In genomic region chr17:30824002-30824355, GRCh38 we compare ENCODE assay signal across 8 cellular contexts. TPM values are rescaled to one million over a fixed set of nuclear protein-coding genes. Genes with fewer than 3 reads are reported as not detected.
DNase-seq lines count a peak whose midpoint lies in the region; ATAC-seq, FAIRE-seq and TF ChIP-seq lines count a peak whose summit lies in the region.

No MANE protein-coding gene starts in this region.

- SMC1A ChIA-PET in GM12878 (lab: Charles Lee; ENCODE audit: uncharacterized antibody, unreplicated experiment): interaction anchor here (0.7 to 4.2 kb wide), 8 partner anchors 9 to 347 kb away, joined by 3 to 30 read pairs (median 3); no protein-coding TSS in a partner anchor

- RAD21 ChIA-PET in GM12878 (lab: Charles Lee; ENCODE audit: unreplicated experiment): interaction anchor here (0.9 to 3.4 kb wide), 8 partner anchors 11 to 348 kb away, joined by 3 to 35 read pairs (median 4); partner anchors contain the start of gene GOSR1

- peak overlapping the region; percentile 88 for H3K9ac ChIP-seq in GM12878 (ENCODE audit: control insufficient read depth, insufficient read depth, low read length)

- H3K9me3 ChIP-seq in A549: no peaks in the 10 kb centered on the region
- H3K9me3 ChIP-seq in GM12878 (replicated peaks; ENCODE audit: control insufficient read depth, insufficient read depth, low read length): no peaks in the 10 kb centered on the region

- CTCF ChIA-PET in A549 (lab: Yijun Ruan, JAX) (interaction anchor here (0.8 to 4.3 kb wide), 11 partner anchors 9 to 893 kb away, joined by 3 to 43 read pairs (median 6); no protein-coding TSS in a partner anchor), GM12878 (lab: Yijun Ruan, JAX) (interaction anchor here (0.9 to 9.3 kb wide), 13 partner anchors 9 to 483 kb away, joined by 3 to 145 read pairs (median 5); no protein-coding TSS in a partner anchor)

- peak overlapping the region; percentile 88 to 97 for H3K27ac ChIP-seq in A549
- peak overlapping the region; percentile 84 for H3K27ac ChIP-seq in GM12878 (ENCODE audit: control insufficient read depth, insufficient read depth)

- no peak for FAIRE-seq in A549 (lab: Jason Lieb, UNC)
- no peak for FAIRE-seq in GM12878 (lab: Jason Lieb, UNC)

- in situ Hi-C loops in GM13977 (cut with MboI; ENCODE audit: low pct_unique_long_range_greater_than_20kb, low sequenced_read_pairs, unreplicated experiment) (no loop called here), GM12878 (cut with MboI) (no loop called here)

- DNase-seq in A549 (ENCODE audit: low read depth in 1 of 2, low spot score in 1 of 2) (peak in 1 of 2 experiments; percentile 64), GM13977 (ENCODE audit: low spot score) (peak; percentile 53), NCI-H748 (lab: John Stamatoyannopoulos, UW; ENCODE audit: unreplicated experiment) (peak; percentile 53), GM12878 (ENCODE audit: low read depth, low spot score) (no peak), iPS-NIHi11 (ENCODE audit: low spot score) (peak; percentile 62), SK-N-DZ (ENCODE audit: low spot score) (no peak)

- peaks cover 53% of the 10 kb centered on the region for H3K4me1 Mint-ChIP-seq in stimulated activated memory B cell treated with anti-CD40 and anti-IgM and Interleukin-4, amounts not matched to agents 10 μg/mL and 1 μg/mL and 100 μg/mL, for 72 hours

- no peaks in the 10 kb centered on the region for H4K20me1 ChIP-seq in GM12878 (ENCODE audit: control insufficient read depth, insufficient read depth)

- H3K36me3 ChIP-seq in GM12878 (ENCODE audit: control insufficient read depth in 2 of 2, insufficient read depth in 2 of 2, low read length in 1 of 2): peaks cover 0 to 4% of the 10 kb centered on the region in 2 experiments; a peak in 1 of 4 replicates

- TF ChIP-seq CTCF in A549 (IDR thresholded peaks at IDR 0.05) (no peak), GM13977 (IDR thresholded peaks at IDR 0.05; ENCODE audit: extremely low read depth, insufficient read depth, missing control alignments) (no peak), GM12878 (IDR thresholded peaks at IDR 0.05 in 2 of 3, conservative IDR thresholded peaks at IDR 0.05 in 1 of 3; ENCODE audit: control insufficient read depth in 2 of 3, extremely low read depth in 1 of 3, insufficient read depth in 1 of 3, low read depth in 3 of 3, low read length in 3 of 3) (no peak)

- H3K4me1 ChIP-seq in A549 (peaks cover 23% of the 10 kb centered on the region), GM12878 (ENCODE audit: control insufficient read depth, insufficient read depth, low read length) (peaks cover 15% of the 10 kb centered on the region)

- peaks cover 2% of the 10 kb centered on the region for H3K36me3 Mint-ChIP-seq in stimulated activated memory B cell treated with anti-CD40 and anti-IgM and Interleukin-4, amounts not matched to agents 10 μg/mL and 1 μg/mL and 100 μg/mL, for 72 hours

- H3K4me2 ChIP-seq in A549: peak overlapping the region; percentile 80
- H3K4me2 ChIP-seq in GM12878 (ENCODE audit: control insufficient read depth, insufficient read depth): peak overlapping the region; percentile 77

- 1% methylated on average over 11 of the region's 11 CpGs for WGBS in A549 (ENCODE audit: missing lambda C conversion rate)
- 0% methylated on average over 8 of the region's 11 CpGs for WGBS in GM12878 (ENCODE audit: insufficient coverage, insufficient replicate concordance, low lambda C conversion rate, missing lambda C conversion rate)

- TF ChIP-seq EP300 in A549 (IDR thresholded peaks at IDR 0.05): no peak
- TF ChIP-seq EP300 in GM12878 (IDR thresholded peaks at IDR 0.05; ENCODE audit: borderline replicate concordance in 1 of 2, control insufficient read depth in 1 of 2, low read depth in 2 of 2, low read length in 2 of 2): no peak

- BruUV-seq in GM12878 (replicated peaks; lab: Mats Ljungman, UMichigan): no TSS peak

- POLR2A ChIA-PET in A549 (lab: Yijun Ruan, JAX): interaction anchor here (1.0 to 1.8 kb wide), 3 partner anchors 13 to 147 kb away, joined by 3 to 5 read pairs (median 4); partner anchors contain the start of gene RNF135
- POLR2A ChIA-PET in GM12878 (lab: Charles Lee): interaction anchor here (0.7 to 2.7 kb wide), 8 partner anchors 11 to 706 kb away, joined by 3 to 19 read pairs (median 4); no protein-coding TSS in a partner anchor

- H3K27me3 ChIP-seq in GM12878 (replicated peaks in 1 of 2; ENCODE audit: control insufficient read depth in 2 of 2, insufficient read depth in 2 of 2, low read length in 1 of 2): no peaks in the 10 kb centered on the region

- peak overlapping the region; percentile 80 for H3K27ac Mint-ChIP-seq in stimulated activated memory B cell treated with anti-CD40 and anti-IgM and Interleukin-4, amounts not matched to agents 10 μg/mL and 1 μg/mL and 100 μg/mL, for 72 hours

- ATAC-seq in A549 (peak; percentile 51 to 53), GM12878 (peak; percentile 25), HG02852 (IDR thresholded peaks at IDR 0.05; ENCODE audit: unreplicated experiment) (no peak)
- ATAC-seq in stimulated activated memory B cell treated with anti-CD40 and anti-IgM and Interleukin-4, amounts not matched to agents 10 μg/mL and 1 μg/mL and 100 μg/mL, for 72 hours: peak; percentile 18

- TF ChIP-seq RAD21 in A549 (conservative IDR thresholded peaks at IDR 0.05 in 1 of 2, IDR thresholded peaks at IDR 0.05 in 1 of 2): no peak
- TF ChIP-seq RAD21 in GM12878 (IDR thresholded peaks at IDR 0.05; ENCODE audit: insufficient read depth, low read depth, low read length): no peak

- intact Hi-C loops in GM12878 (cut with micrococcal nuclease; ENCODE audit: unreplicated experiment): loop anchor here (5.0 kb wide), 1 partner anchor 148 kb away; the partner anchor contains the start of gene RNF135

- TF ChIP-seq POLR2A in A549 (IDR thresholded peaks at IDR 0.05; ENCODE audit: low read length) (no peak), GM12878 (IDR thresholded peaks at IDR 0.05; ENCODE audit: low read depth, low read length) (no peak)

- H3K79me2 ChIP-seq in GM12878 (ENCODE audit: control insufficient read depth, insufficient read depth, low read length): peaks cover 56% of the 10 kb centered on the region

- H3K4me3 Mint-ChIP-seq in stimulated activated memory B cell treated with anti-CD40 and anti-IgM and Interleukin-4, amounts not matched to agents 10 μg/mL and 1 μg/mL and 100 μg/mL, for 72 hours: peak overlapping the region; percentile 96

- no peaks in the 10 kb centered on the region for H3K9me3 Mint-ChIP-seq in stimulated activated memory B cell treated with anti-CD40 and anti-IgM and Interleukin-4, amounts not matched to agents 10 μg/mL and 1 μg/mL and 100 μg/mL, for 72 hours

- H3K4me3 ChIP-seq in A549: peak overlapping the region; percentile 67
- peak overlapping the region; percentile 82 for H3K4me3 ChIP-seq in GM12878

- no peaks in the 10 kb centered on the region for H3K27me3 Mint-ChIP-seq in stimulated activated memory B cell treated with anti-CD40 and anti-IgM and Interleukin-4, amounts not matched to agents 10 μg/mL and 1 μg/mL and 100 μg/mL, for 72 hours

- peak overlapping the region; percentile 81 for H2AFZ ChIP-seq in GM12878 (ENCODE audit: control insufficient read depth, low read depth, low read length)

RNA-seq across cellular contexts. Expression of gene CRLF3, which starts 0.5 kb away (rescaled TPM):
- 26.6 and 31.0 TPM in 2 replicates for polyA plus RNA-seq in A549 (2011; rRNA removed)
- 10.1 and 11.1 TPM in 2 replicates for polyA plus RNA-seq in A549 (2012; cell fraction: cytosol; rRNA removed)
- polyA plus RNA-seq in A549 (2012; cell fraction: nucleus; rRNA removed): 4.4 and 8.5 TPM in 2 replicates
- polyA plus RNA-seq in A549 (2017; fragmentation: RNase III; extraction: RNeasy Plus Mini Kit Qiagen cat#74134 plus additional on column Dnase treatment): 16.1 to 17.4 TPM (median 16.3 TPM) in 3 replicates
- 13.8 and 14.9 TPM in 2 replicates for polyA minus RNA-seq in A549 (2011; rRNA and poly(A)+ RNA removed)
- 22.1 and 23.7 TPM in 2 replicates for total RNA-seq in GM12878 (2013; cell fraction: nucleolus; rRNA removed)
- total RNA-seq in GM12878 (2014; rRNA removed): 26.1 and 29.2 TPM in 2 replicates
- 28.7 and 30.5 TPM in 2 replicates for total RNA-seq in GM12878 (2014; rRNA removed; fragmentation: Illumina TruSeq; extraction: Trizol)
- 22.0 and 23.4 TPM in 2 replicates for total RNA-seq in GM12878 (2021)
- 14.9 TPM for polyA plus RNA-seq in GM12878 (2011; ENCODE audit: low read depth)
- polyA plus RNA-seq in GM12878 (2011; rRNA removed): 39.2 and 54.3 TPM in 2 replicates
- 18.6 and 23.6 TPM in 2 replicates for polyA plus RNA-seq in GM12878 (2011; cell fraction: cytosol; rRNA removed)
- 7.6 and 10.3 TPM in 2 replicates for polyA plus RNA-seq in GM12878 (2011; cell fraction: nucleus; rRNA removed)
- polyA plus RNA-seq in GM12878 (2012): 13.1 and 17.3 TPM in 2 replicates
- polyA plus RNA-seq in GM12878 (2014; fragmentation: Illumina TruSeq; extraction: Trizol): 27.3 and 38.7 TPM in 2 replicates
- polyA plus RNA-seq in GM12878 (2014; fragmentation: Nextera tagmentation; extraction: Ambion mirVana): 10 to 100 TPM; 10.0 to 11.9 TPM
- 18.9 and 21.7 TPM in 2 replicates for polyA plus RNA-seq in GM12878 (2014; rRNA removed)
- 10 to 100 TPM; 27.4 to 30.0 TPM for polyA plus RNA-seq in GM12878 (2016; fragmentation: Nextera tagmentation; extraction: Ambion mirVana)
- polyA minus RNA-seq in GM12878 (2011; rRNA and poly(A)+ RNA removed): 25.8 and 35.8 TPM in 2 replicates
- 14.2 and 16.0 TPM in 2 replicates for polyA minus RNA-seq in GM12878 (2011; cell fraction: cytosol; rRNA and poly(A)+ RNA removed)
- polyA minus RNA-seq in GM12878 (2011; cell fraction: nucleus; rRNA and poly(A)+ RNA removed): 4.4 and 5.6 TPM in 2 replicates
- polyA plus RNA-seq in SK-N-DZ (2014; cell fraction: cytosol; rRNA removed): 18.9 and 19.6 TPM in 2 replicates
- 6.1 and 6.3 TPM in 2 replicates for polyA plus RNA-seq in SK-N-DZ (2014; cell fraction: nucleus; rRNA removed)

RNA-seq across cellular contexts. Expression of gene ATAD5, which starts 7.8 kb away (rescaled TPM):
- polyA plus RNA-seq in A549 (2011; rRNA removed) (6.3 and 9.5 TPM in 2 replicates), A549 (2017; fragmentation: RNase III; extraction: RNeasy Plus Mini Kit Qiagen cat#74134 plus additional on column Dnase treatment) (4.5 to 4.9 TPM (median 4.7 TPM) in 3 replicates), GM12878 (2011; rRNA removed) (12.4 and 24.6 TPM in 2 replicates), GM12878 (2014; fragmentation: Illumina TruSeq; extraction: Trizol) (13.6 and 16.6 TPM in 2 replicates), GM12878 (2014; fragmentation: Nextera tagmentation; extraction: Ambion mirVana) (1 to 10 TPM; 3.8 to 4.1 TPM), GM12878 (2014; rRNA removed) (7.3 and 10.3 TPM in 2 replicates), GM12878 (2016; fragmentation: Nextera tagmentation; extraction: Ambion mirVana) (10 to 100 TPM; 18.2 to 19.7 TPM)
- polyA plus RNA-seq in A549 (2012; cell fraction: cytosol; rRNA removed): 2.0 TPM in 2 replicates
- polyA plus RNA-seq in A549 (2012; cell fraction: nucleus; rRNA removed): 2.5 and 3.2 TPM in 2 replicates
- 2.6 and 3.1 TPM in 2 replicates for polyA minus RNA-seq in A549 (2011; rRNA and poly(A)+ RNA removed)
- 46.9 and 50.4 TPM in 2 replicates for total RNA-seq in GM12878 (2013; cell fraction: nucleolus; rRNA removed)
- total RNA-seq in GM12878 (2014; rRNA removed) (12.8 and 14.1 TPM in 2 replicates), GM12878 (2014; rRNA removed; fragmentation: Illumina TruSeq; extraction: Trizol) (16.2 and 17.2 TPM in 2 replicates), GM12878 (2021) (16.0 and 18.0 TPM in 2 replicates)
- 2.0 TPM for polyA plus RNA-seq in GM12878 (2011; ENCODE audit: low read depth)
- 3.4 and 3.5 TPM in 2 replicates for polyA plus RNA-seq in GM12878 (2011; cell fraction: cytosol; rRNA removed)
- 14.2 and 14.6 TPM in 2 replicates for polyA plus RNA-seq in GM12878 (2011; cell fraction: nucleus; rRNA removed)
- 3.7 and 5.9 TPM in 2 replicates for polyA plus RNA-seq in GM12878 (2012)
- 7.2 and 8.2 TPM in 2 replicates for polyA minus RNA-seq in GM12878 (2011; rRNA and poly(A)+ RNA removed)
- polyA minus RNA-seq in GM12878 (2011; cell fraction: cytosol; rRNA and poly(A)+ RNA removed): 8.0 and 9.3 TPM in 2 replicates
- polyA minus RNA-seq in GM12878 (2011; cell fraction: nucleus; rRNA and poly(A)+ RNA removed): 15.5 and 23.7 TPM in 2 replicates
- 13.2 and 14.3 TPM in 2 replicates for polyA plus RNA-seq in SK-N-DZ (2014; cell fraction: cytosol; rRNA removed)
- 40.3 and 52.3 TPM in 2 replicates for polyA plus RNA-seq in SK-N-DZ (2014; cell fraction: nucleus; rRNA removed)

Comparison
In these comparisons a context has a peak if more than half of its experiments do, and no peak if none do; other contexts are left out.
1. DNase-seq: peak in GM13977 (single experiment), NCI-H748 (single experiment) and iPS-NIHi11 (single experiment); none in GM12878 (single experiment) and SK-N-DZ (single experiment).